Comparison of ENCODE assay signal across 13 cellular contexts in the genomic region with DNA sequence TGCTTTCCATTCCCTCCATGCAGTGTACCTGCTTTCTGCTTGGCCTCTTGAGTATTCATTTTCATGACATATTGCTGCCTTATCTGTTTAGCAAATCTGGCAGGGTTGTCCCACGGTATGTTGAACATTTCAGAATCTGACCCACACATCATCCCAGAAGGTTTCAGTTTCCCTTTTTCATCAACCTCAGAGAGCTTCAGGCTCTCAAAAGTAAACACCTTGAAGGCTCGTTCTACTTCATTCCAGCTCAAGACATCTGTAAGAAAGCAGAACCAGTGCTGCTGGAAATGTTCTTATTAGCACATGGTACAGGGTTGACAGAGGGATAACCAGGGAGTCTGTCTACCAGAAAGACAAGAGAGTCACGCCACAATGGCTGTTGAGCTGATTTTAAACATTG.
A peak's percentile ranks its signal among the peaks of the same experiment; 100 is the strongest.
DNase-seq lines count a peak whose midpoint lies in the region; ATAC-seq, FAIRE-seq and TF ChIP-seq lines count a peak whose summit lies in the region.
"Had no signal": no experiment of that assay in that cellular context is flagged by ENCODE, and none has a peak within 500 bp of the region (broad histone marks: within the 10 kb centered on the region; RNA-seq: fewer than 3 reads in every experiment).

No MANE protein-coding gene starts in this region.

- no peak for TF ChIP-seq CTCF in bronchial epithelial cell (IDR thresholded peaks at IDR 0.05; ENCODE audit: insufficient read depth, low read length, severe bottlenecking)
- TF ChIP-seq CTCF in heart left ventricle (IDR thresholded peaks at IDR 0.05) = no peak

- FAIRE-seq in GM18507 (lab: Jason Lieb, UNC) = peak; percentile 67
- peak; percentile 66 for FAIRE-seq in bronchial epithelial cell (lab: Jason Lieb, UNC)
- FAIRE-seq: keratinocyte had no signal

- peaks cover 0 to 4% (median 0%) of the 10 kb centered on the region in 12 donors for H3K9me3 ChIP-seq in heart left ventricle

- no peak for TF ChIP-seq POLR2A in heart left ventricle (IDR thresholded peaks at IDR 0.05)

- ATAC-seq in GM19467 (IDR thresholded peaks at IDR 0.05; ENCODE audit: unreplicated experiment) (peak; percentile 53), HG03060 (IDR thresholded peaks at IDR 0.05; ENCODE audit: low read depth, unreplicated experiment) (peak; percentile 69), heart left ventricle (no peak)

- H3K36me3 ChIP-seq in bronchial epithelial cell (ENCODE audit: control insufficient read depth, insufficient read depth, low read length) (no peaks in the 10 kb centered on the region), heart left ventricle (no peaks in the 10 kb centered on the region)

- H3K27ac ChIP-seq in heart left ventricle = no peak overlapping the region

- H3K4me3 ChIP-seq in bronchial epithelial cell (ENCODE audit: low read depth, low read length) (no peak overlapping the region), heart left ventricle (no peak overlapping the region)
- H3K4me3 ChIP-seq: smooth muscle cell had no signal

- intact Hi-C loops in heart left ventricle (cut with DNase I) = no loop called here

- H3K4me1 ChIP-seq in heart left ventricle = no peaks in the 10 kb centered on the region

- DNase-seq in GM18507 (ENCODE audit: extremely low spot score, insufficient read length, low read depth) (no peak), bronchial epithelial cell (ENCODE audit: low read depth) (no peak), C1 segment of cervical spinal cord (lab: John Stamatoyannopoulos, UW) (no peak), LoVo (ENCODE audit: low spot score) (no peak), heart left ventricle (no peak), retina (no peak)
- DNase-seq: activated CD4-positive, alpha-beta T cell treated with anti-CD3 and anti-CD28 coated beads for 48 hours; activated naive CD4-positive, alpha-beta T cell; NCI-H510A treated with DMSO at 0.1 percent for 48 hours had no signal

- WGBS in heart left ventricle, 4 donors = 50 to 69% (median 55%) methylated on average over 3 of the region's 3 CpGs

- H3K27me3 ChIP-seq in bronchial epithelial cell (ENCODE audit: control insufficient read depth, insufficient read depth, low read length) (no peaks in the 10 kb centered on the region), heart left ventricle (no peaks in the 10 kb centered on the region)

Comparison
In these comparisons a context has a peak if more than half of its experiments do, and no peak if none do; other contexts are left out.
1. ATAC-seq: peak in GM19467 (single experiment) and HG03060 (single experiment); none in heart left ventricle (0 of 4).